Comparison of ENCODE assay signal across 1 cellular context in genomic region chr9:135973276-135974219, GRCh38.
TF ChIP-seq lines count a peak whose summit lies in the region.

No MANE protein-coding gene starts in this region.

TF ChIP-seq in IMR-90, 13 proteins besides CTCF, POLR2A, EP300 and RAD21 (continued from another document):
- TF ChIP-seq USF2 (IDR thresholded peaks at IDR 0.05; ENCODE audit: low read depth, low read length) = peak; percentile 36; the same call in 1 of the 2 replicates
